In the genomic region with DNA sequence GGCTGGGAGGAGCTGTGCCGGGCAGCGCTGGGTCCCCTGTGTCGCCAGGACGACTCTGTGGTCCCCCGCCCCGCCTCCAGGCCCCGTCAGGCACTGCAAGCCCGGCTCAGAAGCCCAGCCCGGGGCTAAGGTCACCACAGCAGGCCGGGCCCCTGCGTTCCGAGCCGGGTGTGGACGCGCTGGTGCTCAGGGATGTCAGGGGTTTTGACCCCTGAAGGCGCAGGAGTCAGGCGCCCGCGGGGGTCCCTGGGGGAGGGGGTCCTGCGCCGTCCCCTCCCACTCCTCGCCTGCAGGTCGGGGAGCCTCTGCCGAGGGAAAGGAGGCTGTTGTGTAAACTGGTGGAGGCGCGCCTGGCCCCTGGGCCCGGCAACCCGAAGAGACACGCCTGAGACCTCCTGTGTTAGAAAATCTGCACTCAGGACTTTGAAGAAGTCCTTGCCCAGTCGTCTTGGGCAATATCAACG, we compare ENCODE assay signal across 10 cellular contexts. TPM values are rescaled to one million over a fixed set of nuclear protein-coding genes. Genes with fewer than 3 reads are reported as not detected.
DNase-seq lines count a peak whose midpoint lies in the region; ATAC-seq, FAIRE-seq and TF ChIP-seq lines count a peak whose summit lies in the region.
"Had no signal": no experiment of that assay in that cellular context is flagged by ENCODE, and none has a peak within 500 bp of the region (broad histone marks: within the 10 kb centered on the region; RNA-seq: fewer than 3 reads in every experiment).

No MANE protein-coding gene starts in this region.

- no peak for FAIRE-seq in small intestine (lab: Jason Lieb, UNC)

- H3K27me3 ChIP-seq in HUES48 (ENCODE audit: control insufficient read depth, insufficient read depth, low read length) (peaks cover 68% of the 10 kb centered on the region), small intestine (ENCODE audit: control insufficient read depth in 2 of 2, insufficient read depth in 2 of 2, low read length in 2 of 2) (no peaks in the 10 kb centered on the region), vagina (no peaks in the 10 kb centered on the region)

- peaks cover 76% of the 10 kb centered on the region for H3K27me3 Mint-ChIP-seq in activated naive CD8-positive, alpha-beta T cell treated with anti-CD3 and anti-CD28 coated beads for 36 hours

- no peak for TF ChIP-seq CTCF in vagina (IDR thresholded peaks at IDR 0.05)

- 3 to 8% (median 7%) methylated on average over 26 to 31 of the region's 31 CpGs for WGBS in small intestine, 3 donors

- peak; percentile 29 for DNase-seq in activated naive CD8-positive, alpha-beta T cell treated with anti-CD3 and anti-CD28 coated beads for 36 hours
- DNase-seq in iPS-NIHi11 (ENCODE audit: low spot score) (peak; percentile 75), small intestine (peak; percentile 85), T-helper 2 cell (no peak), vagina (ENCODE audit: extremely low spot score in 2 of 2) (no peak)
- DNase-seq: GF-D8, MM.1S had no signal

- no peaks in the 10 kb centered on the region for H3K36me3 ChIP-seq in HUES48 (ENCODE audit: control insufficient read depth, insufficient read depth, low read length)
- H3K36me3 ChIP-seq in small intestine (ENCODE audit: control insufficient read depth in 2 of 2, insufficient read depth in 2 of 2, low read length in 2 of 2) = no peaks in the 10 kb centered on the region
- H3K36me3 ChIP-seq in vagina = no peaks in the 10 kb centered on the region

- H3K9me3 Mint-ChIP-seq in activated naive CD8-positive, alpha-beta T cell treated with anti-CD3 and anti-CD28 coated beads for 36 hours = no peaks in the 10 kb centered on the region

- ATAC-seq in HG03457 (IDR thresholded peaks at IDR 0.05; ENCODE audit: unreplicated experiment) = no peak

- intact Hi-C loops in vagina (cut with DNase I) = no loop called here

- H3K9ac ChIP-seq in HUES48 (ENCODE audit: low read depth, low read length) = no peak overlapping the region

- H3K27ac ChIP-seq in HUES48 (ENCODE audit: low read depth, low read length) (no peak overlapping the region), small intestine (ENCODE audit: low read depth in 1 of 2, low read length in 1 of 2) (peak overlapping the region; percentile 8 to 69), vagina (no peak overlapping the region)

- H3K4me3 ChIP-seq in HUES48 (ENCODE audit: low read depth, low read length) (peak overlapping the region; percentile 62), small intestine (ENCODE audit: low read depth in 1 of 2, low read length in 2 of 2) (no peak overlapping the region), vagina (no peak overlapping the region)

- H3K27ac Mint-ChIP-seq in activated naive CD8-positive, alpha-beta T cell treated with anti-CD3 and anti-CD28 coated beads for 36 hours = no peak overlapping the region

- no peak for TF ChIP-seq POLR2A in vagina (IDR thresholded peaks at IDR 0.05)

- peak overlapping the region; percentile 16 for H3K4me3 Mint-ChIP-seq in activated naive CD8-positive, alpha-beta T cell treated with anti-CD3 and anti-CD28 coated beads for 36 hours

- no peaks in the 10 kb centered on the region for H3K36me3 Mint-ChIP-seq in activated naive CD8-positive, alpha-beta T cell treated with anti-CD3 and anti-CD28 coated beads for 36 hours

- peaks cover 16% of the 10 kb centered on the region for H3K4me1 Mint-ChIP-seq in activated naive CD8-positive, alpha-beta T cell treated with anti-CD3 and anti-CD28 coated beads for 36 hours

- H3K4me1 ChIP-seq in HUES48 (ENCODE audit: control insufficient read depth, insufficient read depth, low read length) = peaks cover 13% of the 10 kb centered on the region; the same call in 1 of the 2 replicates
- H3K4me1 ChIP-seq in small intestine (ENCODE audit: control insufficient read depth in 2 of 2, insufficient read depth in 1 of 2, low read depth in 1 of 2, low read length in 1 of 2) = no peaks in the 10 kb centered on the region
- H3K4me1 ChIP-seq in vagina = peaks cover 6% of the 10 kb centered on the region

- H3K9me3 ChIP-seq in HUES48 (ENCODE audit: control insufficient read depth, insufficient read depth, low read length) = no peaks in the 10 kb centered on the region
- no peaks in the 10 kb centered on the region for H3K9me3 ChIP-seq in small intestine (ENCODE audit: control insufficient read depth, low read depth)
- H3K9me3 ChIP-seq in vagina = no peaks in the 10 kb centered on the region

RNA-seq across cellular contexts. Expression of a gene that starts 23.7 kb away (rescaled TPM):
- total RNA-seq in activated naive CD8-positive, alpha-beta T cell treated with anti-CD3 and anti-CD28 coated beads for 36 hours = 1 to 10 TPM; 1.2 to 1.4 TPM
- 100 to 1,000 TPM; 221 to 414 (median 262) TPM for polyA plus RNA-seq in small intestine
- total RNA-seq in vagina = 36.1 TPM

RNA-seq across cellular contexts. Expression of a gene that starts 38.6 kb away (rescaled TPM):
- under 1 TPM in 1 of 2 experiments, not detected in 1; 0.29 TPM for total RNA-seq in activated naive CD8-positive, alpha-beta T cell treated with anti-CD3 and anti-CD28 coated beads for 36 hours
- 1 to 10 TPM in 2 of 3 donors, not detected in 1; 1.6 to 2.9 TPM for polyA plus RNA-seq in small intestine
- total RNA-seq in vagina = not detected
- total RNA-seq: lung microvascular endothelial cell had no signal

RNA-seq across cellular contexts. Expression of a gene that starts 39.7 kb away (rescaled TPM):
- total RNA-seq in activated naive CD8-positive, alpha-beta T cell treated with anti-CD3 and anti-CD28 coated beads for 36 hours = 10 to 100 TPM in 1 of 2 experiments, 1 to 10 TPM in 1; 8.8 to 10.2 TPM
- polyA plus RNA-seq in small intestine = 10 to 100 TPM; 20.8 to 29.2 (median 28.9) TPM
- total RNA-seq in vagina = 24.6 TPM

RNA-seq across cellular contexts. Expression of a gene that starts 54.2 kb away (rescaled TPM):
- not detected for total RNA-seq in activated naive CD8-positive, alpha-beta T cell treated with anti-CD3 and anti-CD28 coated beads for 36 hours
- 1 to 10 TPM in 2 of 3 donors, not detected in 1; 1.1 to 1.2 TPM for polyA plus RNA-seq in small intestine
- total RNA-seq in vagina = 4.7 TPM

Comparison
In these comparisons a context has a peak if more than half of its experiments do, and no peak if none do; other contexts are left out.
1. H3K27ac ChIP-seq: peak in small intestine (2 of 2); none in HUES48 (single experiment) and vagina (single experiment).
2. DNase-seq: peak in activated naive CD8-positive, alpha-beta T cell treated with anti-CD3 and anti-CD28 coated beads for 36 hours (single experiment), iPS-NIHi11 (single experiment) and small intestine (single experiment); none in T-helper 2 cell (0 of 5) and vagina (0 of 2).
3. RNA of a gene that starts 23.7 kb away (total RNA-seq): 36.1 TPM in vagina (single experiment); 1.2 to 1.4 TPM in activated naive CD8-positive, alpha-beta T cell treated with anti-CD3 and anti-CD28 coated beads for 36 hours; every median in the first group is over 10 times any median in the second.